In the genomic region with DNA sequence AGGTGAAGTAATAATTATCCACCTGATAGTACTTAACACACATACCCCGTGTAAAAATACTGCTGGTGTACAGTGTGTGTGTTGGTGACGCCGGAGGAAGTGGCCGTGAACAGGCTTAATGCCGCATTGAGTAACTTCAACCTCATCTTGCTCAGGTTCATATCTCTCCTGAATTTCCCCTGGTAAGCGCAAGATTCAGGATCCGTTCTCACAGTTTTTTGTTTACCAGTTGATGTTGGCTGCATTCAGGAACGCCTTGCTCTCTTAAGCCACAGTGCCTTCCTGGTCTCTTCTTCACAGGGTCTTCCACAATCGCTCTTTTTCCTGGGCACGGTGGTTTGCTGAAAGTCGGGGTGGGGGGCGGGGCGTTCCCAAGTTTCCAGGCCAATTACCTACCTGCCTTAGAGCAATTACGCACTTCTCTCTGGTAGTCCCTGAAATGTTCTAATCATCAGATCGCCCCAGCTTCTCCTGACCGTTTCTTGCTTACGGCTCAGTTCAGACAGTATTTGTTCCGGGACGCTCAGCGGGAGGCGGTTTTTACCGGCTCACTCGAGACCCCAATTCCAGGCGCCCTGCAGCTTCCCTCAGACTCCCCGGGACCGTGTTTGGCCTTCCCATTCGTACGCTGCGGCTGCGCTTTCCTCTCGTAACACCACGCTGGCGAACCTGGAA, we compare ENCODE assay signal across 8 cellular contexts. TPM values are rescaled to one million over a fixed set of nuclear protein-coding genes. Genes with fewer than 3 reads are reported as not detected.
DNase-seq lines count a peak whose midpoint lies in the region; ATAC-seq, FAIRE-seq and TF ChIP-seq lines count a peak whose summit lies in the region.

No MANE protein-coding gene starts in this region.

- peaks cover 13% of the 10 kb centered on the region for H3K9me3 Mint-ChIP-seq in osteocyte (ENCODE audit: unreplicated experiment)

- peak overlapping the region; percentile 98 for H3K4me3 Mint-ChIP-seq in osteocyte (ENCODE audit: unreplicated experiment)

- H3K4me1 ChIP-seq in HCT116 (ENCODE audit: control insufficient read depth in 1 of 2, insufficient read depth in 2 of 2, low read length in 2 of 2), result peaks cover 0 to 16% of the 10 kb centered on the region in 2 experiments; a peak in 2 of 4 replicates

- H3K4me3 ChIP-seq in GM06990 (replicated peaks; ENCODE audit: low read depth, low read length) (peak overlapping the region; percentile 94), HCT116 (replicated peaks in 1 of 2; ENCODE audit: low read depth in 1 of 2, low read length in 2 of 2) (peak overlapping the region; percentile 71 to 84), WI38 (ENCODE audit: low read depth, low read length) (peak overlapping the region; percentile 86)

- DNase-seq in GM06990 (ENCODE audit: extremely low read depth, insufficient read length) (no peak), HCT116 (ENCODE audit: low read depth, low spot score) (peak; percentile 22), NCI-H1092 treated with DMSO at 0.1 percent for 48 hours (lab: John Stamatoyannopoulos, UW) (peak; percentile 79), fibroblast of peridontal ligament (ENCODE audit: extremely low read depth) (peak; percentile 29), osteocyte (ENCODE audit: extremely low spot score, unreplicated experiment) (no peak), HTR-8/SVneo (ENCODE audit: insufficient read length, low spot score) (no peak), NCI-H1436 (lab: John Stamatoyannopoulos, UW) (no peak)

- peaks cover 39% of the 10 kb centered on the region for H3K79me2 ChIP-seq in HCT116 (ENCODE audit: insufficient read depth, low read length)

- H3K9ac ChIP-seq in HCT116 (ENCODE audit: low read length), result peak overlapping the region; percentile 81

- no peaks in the 10 kb centered on the region for H3K27me3 ChIP-seq in GM06990 (replicated peaks; ENCODE audit: control insufficient read depth, insufficient read depth, low read length)
- H3K27me3 ChIP-seq in HCT116 (ENCODE audit: insufficient read depth, low read length), result no peaks in the 10 kb centered on the region

- RAD21 ChIA-PET in HCT116 (lab: Charles Lee; ENCODE audit: low non-redundant PET in 1 of 2, low total read pairs in 2 of 2, uncharacterized antibody in 2 of 2, unreplicated experiment in 2 of 2), result interaction anchor here in 1 of 2 experiments (0.9 kb wide), 1 partner anchor 15 kb away, joined by 3 read pairs; no protein-coding TSS in a partner anchor

- TF ChIP-seq POLR2A in HCT116 (IDR thresholded peaks at IDR 0.05; ENCODE audit: borderline replicate concordance, extremely low read depth, insufficient read depth, insufficient read length), result no peak

- no peak for TF ChIP-seq RAD21 in HCT116 (IDR thresholded peaks at IDR 0.05; ENCODE audit: low read depth)

- TF ChIP-seq CTCF in GM06990 (IDR thresholded peaks at IDR 0.05; ENCODE audit: insufficient read depth, low read length, poor library complexity, severe bottlenecking) (no peak), HCT116 (IDR thresholded peaks at IDR 0.05 in 2 of 3, conservative IDR thresholded peaks at IDR 0.05 in 1 of 3; ENCODE audit: borderline replicate concordance in 1 of 3, insufficient read depth in 1 of 3, low read depth in 2 of 3, low read length in 2 of 3) (no peak), WI38 (IDR thresholded peaks at IDR 0.05; ENCODE audit: low read depth, low read length) (no peak), osteocyte (IDR thresholded peaks at IDR 0.05) (no peak)

- peak overlapping the region; percentile 98 for H3K27ac Mint-ChIP-seq in osteocyte (ENCODE audit: unreplicated experiment)

- H3K9me2 ChIP-seq in HCT116 (ENCODE audit: insufficient read depth), result no peaks in the 10 kb centered on the region

- TSS peak; percentile 72 for BruUV-seq in HCT116 (replicated peaks; lab: Mats Ljungman, UMichigan)

- H3K4me1 Mint-ChIP-seq in osteocyte (ENCODE audit: unreplicated experiment), result peaks cover 41% of the 10 kb centered on the region

- no peaks in the 10 kb centered on the region; the same call in 1 of the 2 replicates for H4K20me1 ChIP-seq in HCT116 (ENCODE audit: insufficient read depth)

- H3K36me3 ChIP-seq in GM06990 (ENCODE audit: control insufficient read depth, insufficient read depth, low read length) (no peaks in the 10 kb centered on the region), HCT116 (ENCODE audit: control insufficient read depth in 1 of 2, insufficient read depth in 2 of 2, low read length in 2 of 2) (no peaks in the 10 kb centered on the region)

- ATAC-seq in HCT116, result peak; percentile 33

- peak overlapping the region; percentile 71 for H2AFZ ChIP-seq in HCT116 (ENCODE audit: low read depth, low read length, poor library complexity, severe bottlenecking)

- FAIRE-seq in HTR-8/SVneo (lab: Jason Lieb, UNC), result no peak

- CTCF ChIA-PET in HCT116 (lab: Charles Lee), result interaction anchor here (0.8 to 1.3 kb wide), 3 partner anchors 14 to 52 kb away, joined by 4 to 8 read pairs (median 4); no protein-coding TSS in a partner anchor

- no peaks in the 10 kb centered on the region for H3K9me3 ChIP-seq in HCT116 (ENCODE audit: control insufficient read depth in 1 of 2, insufficient read depth in 1 of 2, low read depth in 1 of 2, low read length in 2 of 2)

- peaks cover 10% of the 10 kb centered on the region for H3K36me3 Mint-ChIP-seq in osteocyte (ENCODE audit: unreplicated experiment)

- POLR2A ChIA-PET in HCT116 (lab: Charles Lee), result interaction anchor here (0.6 to 1.2 kb wide), 6 partner anchors 9 to 404 kb away, joined by 3 to 4 read pairs (median 3); a partner anchor contains a TSS

- no peaks in the 10 kb centered on the region for H3K27me3 Mint-ChIP-seq in osteocyte (ENCODE audit: unreplicated experiment)

- peak overlapping the region; percentile 86 for H3K27ac ChIP-seq in HCT116 (ENCODE audit: low read depth, low read length)

- peak overlapping the region; percentile 79 for H3K4me2 ChIP-seq in HCT116 (ENCODE audit: low read length)

- intact Hi-C loops in HCT116 (cut with micrococcal nuclease), result no loop called here

TF ChIP-seq in HCT116, 20 proteins besides CTCF, POLR2A, EP300 and RAD21:
- TF ChIP-seq JUND (IDR thresholded peaks at IDR 0.05) (no peak), CEBPB (IDR thresholded peaks at IDR 0.05; ENCODE audit: low read depth) (0 out of 2 replicates have a peak, but pooled peaks have one; percentile 19), SP1 (IDR thresholded peaks at IDR 0.05; ENCODE audit: low read depth) (no peak), CBX3 (IDR thresholded peaks at IDR 0.05; ENCODE audit: low read depth) (0 out of 2 replicates have a peak, but pooled peaks have one; percentile 37), ZFX (IDR thresholded peaks at IDR 0.05) (no peak), TCF7L2 (IDR thresholded peaks at IDR 0.05; ENCODE audit: borderline replicate concordance, extremely low read depth, insufficient read depth, insufficient read length) (no peak), EZH2 (IDR thresholded peaks at IDR 0.05) (no peak), EZH2phosphoT487 (IDR thresholded peaks at IDR 0.05; ENCODE audit: borderline replicate concordance) (no peak)
- TF ChIP-seq, protein P1, sequence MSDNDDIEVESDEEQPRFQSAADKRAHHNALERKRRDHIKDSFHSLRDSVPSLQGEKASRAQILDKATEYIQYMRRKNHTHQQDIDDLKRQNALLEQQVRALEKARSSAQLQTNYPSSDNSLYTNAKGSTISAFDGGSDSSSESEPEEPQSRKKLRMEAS (IDR thresholded peaks at IDR 0.05), result no peak
- TF ChIP-seq, protein P2, sequence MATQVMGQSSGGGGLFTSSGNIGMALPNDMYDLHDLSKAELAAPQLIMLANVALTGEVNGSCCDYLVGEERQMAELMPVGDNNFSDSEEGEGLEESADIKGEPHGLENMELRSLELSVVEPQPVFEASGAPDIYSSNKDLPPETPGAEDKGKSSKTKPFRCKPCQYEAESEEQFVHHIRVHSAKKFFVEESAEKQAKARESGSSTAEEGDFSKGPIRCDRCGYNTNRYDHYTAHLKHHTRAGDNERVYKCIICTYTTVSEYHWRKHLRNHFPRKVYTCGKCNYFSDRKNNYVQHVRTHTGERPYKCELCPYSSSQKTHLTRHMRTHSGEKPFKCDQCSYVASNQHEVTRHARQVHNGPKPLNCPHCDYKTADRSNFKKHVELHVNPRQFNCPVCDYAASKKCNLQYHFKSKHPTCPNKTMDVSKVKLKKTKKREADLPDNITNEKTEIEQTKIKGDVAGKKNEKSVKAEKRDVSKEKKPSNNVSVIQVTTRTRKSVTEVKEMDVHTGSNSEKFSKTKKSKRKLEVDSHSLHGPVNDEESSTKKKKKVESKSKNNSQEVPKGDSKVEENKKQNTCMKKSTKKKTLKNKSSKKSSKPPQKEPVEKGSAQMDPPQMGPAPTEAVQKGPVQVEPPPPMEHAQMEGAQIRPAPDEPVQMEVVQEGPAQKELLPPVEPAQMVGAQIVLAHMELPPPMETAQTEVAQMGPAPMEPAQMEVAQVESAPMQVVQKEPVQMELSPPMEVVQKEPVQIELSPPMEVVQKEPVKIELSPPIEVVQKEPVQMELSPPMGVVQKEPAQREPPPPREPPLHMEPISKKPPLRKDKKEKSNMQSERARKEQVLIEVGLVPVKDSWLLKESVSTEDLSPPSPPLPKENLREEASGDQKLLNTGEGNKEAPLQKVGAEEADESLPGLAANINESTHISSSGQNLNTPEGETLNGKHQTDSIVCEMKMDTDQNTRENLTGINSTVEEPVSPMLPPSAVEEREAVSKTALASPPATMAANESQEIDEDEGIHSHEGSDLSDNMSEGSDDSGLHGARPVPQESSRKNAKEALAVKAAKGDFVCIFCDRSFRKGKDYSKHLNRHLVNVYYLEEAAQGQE (IDR thresholded peaks at IDR 0.05; ENCODE audit: low read depth), result no peak

RNA-seq across cellular contexts. Expression of a gene that starts 0.7 kb away (rescaled TPM):
- total RNA-seq in HCT116 (2021; ENCODE audit: unreplicated experiment), result 28.5 TPM
- polyA plus RNA-seq in HCT116 (2012), result 8.0 and 8.1 TPM in 2 replicates
- total RNA-seq in osteocyte, result 45.9 and 47.8 TPM in 2 replicates

RNA-seq across cellular contexts. Expression of a gene that starts 31.7 kb away (rescaled TPM):
- 0.17 TPM for total RNA-seq in HCT116 (2021; ENCODE audit: unreplicated experiment)
- 0.04 TPM in 1 of 2 replicates, not detected in the other for polyA plus RNA-seq in HCT116 (2012)
- total RNA-seq in osteocyte, result 45.0 and 50.8 TPM in 2 replicates

Comparison
In these comparisons a context has a peak if more than half of its experiments do, and no peak if none do; other contexts are left out.
1. DNase-seq: peak in HCT116 (single experiment), NCI-H1092 treated with DMSO at 0.1 percent for 48 hours (single experiment) and fibroblast of peridontal ligament (single experiment); none in GM06990 (single experiment), osteocyte (single experiment), HTR-8/SVneo (single experiment) and NCI-H1436 (single experiment).
2. RNA of a gene that starts 31.7 kb away (total RNA-seq): 45.0 to 50.8 TPM in osteocyte; 0.17 TPM in HCT116 (single experiment); every median in the first group is over 10 times any median in the second.
3. Peak in every context shown above with its lines, with median percentiles within 50 percentile points of each other: H3K4me3 ChIP-seq.